ENCODE assay signal across 14 cellular contexts in genomic region chr3:100882571-100882981, GRCh38.
DNase-seq lines count a peak whose midpoint lies in the region; ATAC-seq, FAIRE-seq and TF ChIP-seq lines count a peak whose summit lies in the region.
"Had no signal": no experiment of that assay in that cellular context is flagged by ENCODE, and none has a peak within 500 bp of the region (broad histone marks: within the 10 kb centered on the region; RNA-seq: fewer than 3 reads in every experiment).

No MANE protein-coding gene starts in this region.

- no peaks in the 10 kb centered on the region for H3K9me2 ChIP-seq in PC-9 (ENCODE audit: insufficient read depth)

- H3K4me3 Mint-ChIP-seq in nephron, result no peak overlapping the region
- H3K4me3 Mint-ChIP-seq in CD8-positive, alpha-beta T cell, result no peak overlapping the region
- H3K4me3 Mint-ChIP-seq: stimulated activated naive CD8-positive, alpha-beta T cell treated with anti-CD3 and anti-CD28 coated beads, Interleukin-15, Interleukin-2, amounts not matched to agents 100 ng/mL and 50 ng/mL, for 24 hours had no signal

- no peaks in the 10 kb centered on the region for H3K36me3 ChIP-seq in PC-9 (ENCODE audit: low read depth)
- no peaks in the 10 kb centered on the region for H3K36me3 ChIP-seq in endothelial cell of umbilical vein (ENCODE audit: control insufficient read depth in 2 of 2, extremely low read depth in 1 of 2, insufficient read depth in 2 of 2, low read length in 2 of 2)
- no peaks in the 10 kb centered on the region for H3K36me3 ChIP-seq in Peyer's patch
- no peaks in the 10 kb centered on the region for H3K36me3 ChIP-seq in CD8-positive, alpha-beta T cell (ENCODE audit: insufficient read depth, low read length)

- dilution Hi-C loops in endothelial cell of umbilical vein (cut with MboI; ENCODE audit: extremely low pct_ligation_motif_present, low sequenced_read_pairs), result no loop called here

- no peak overlapping the region for H3K9ac ChIP-seq in endothelial cell of umbilical vein (replicated peaks; ENCODE audit: extremely low read depth, insufficient read depth, low read length)

- H3K4me1 ChIP-seq in PC-9 (replicated peaks; ENCODE audit: insufficient read depth) (no peaks in the 10 kb centered on the region), endothelial cell of umbilical vein (ENCODE audit: control insufficient read depth, extremely low read depth, insufficient read depth, low read length) (peaks cover 5% of the 10 kb centered on the region), Peyer's patch (no peaks in the 10 kb centered on the region)
- no peaks in the 10 kb centered on the region for H3K4me1 ChIP-seq in CD8-positive, alpha-beta T cell (ENCODE audit: insufficient read depth, low read length)

- H3K4me3 ChIP-seq in PC-9 (no peak overlapping the region), endothelial cell of umbilical vein (replicated peaks in 1 of 3; ENCODE audit: insufficient read depth in 1 of 3, low read depth in 1 of 3, low read length in 3 of 3) (no peak overlapping the region), Peyer's patch (no peak overlapping the region)
- H3K4me3 ChIP-seq in CD8-positive, alpha-beta T cell (ENCODE audit: low read depth, low read length), result no peak overlapping the region

- H3K27ac ChIP-seq in PC-9 (no peak overlapping the region), endothelial cell of umbilical vein (ENCODE audit: insufficient read depth, low read depth, low read length) (no peak overlapping the region), Peyer's patch (no peak overlapping the region)
- H3K27ac ChIP-seq in CD8-positive, alpha-beta T cell (ENCODE audit: low read depth, low read length), result no peak overlapping the region

- no peaks in the 10 kb centered on the region for H3K27me3 Mint-ChIP-seq in nephron (ENCODE audit: low read depth)
- no peaks in the 10 kb centered on the region for H3K27me3 Mint-ChIP-seq in CD8-positive, alpha-beta T cell (ENCODE audit: low read depth)

- no peak for FAIRE-seq in endothelial cell of umbilical vein (lab: Jason Lieb, UNC)
- FAIRE-seq: islet of Langerhans had no signal

- intact Hi-C loops in PC-9 (cut with micrococcal nuclease; ENCODE audit: unreplicated experiment) (no loop called here), endothelial cell of umbilical vein (cut with micrococcal nuclease) (no loop called here)
- intact Hi-C loops in CD8-positive, alpha-beta T cell (cut with DNase I, micrococcal nuclease), result no loop called here

- H3F3A ChIP-seq in PC-9 (ENCODE audit: insufficient read depth, low read depth), result no peaks in the 10 kb centered on the region

- POLR2A ChIA-PET in PC-9 (lab: Charles Lee; ENCODE audit: unreplicated experiment), result no interaction called here
- POLR2A ChIA-PET in endothelial cell of umbilical vein (lab: Charles Lee), result no interaction called here
- POLR2A ChIA-PET in CD8-positive, alpha-beta T cell (lab: Charles Lee), result no interaction called here

- H3K4me2 ChIP-seq in PC-9 (no peak overlapping the region), endothelial cell of umbilical vein (ENCODE audit: insufficient read depth, low read length) (no peak overlapping the region)

- 0 out of 2 replicates have a peak overlapping the region, but pooled peaks have one; percentile 23 for H2AFZ ChIP-seq in PC-9
- H2AFZ ChIP-seq in endothelial cell of umbilical vein (ENCODE audit: low read depth, low read length), result no peak overlapping the region

- H3K9me3 Mint-ChIP-seq in nephron, result no peaks in the 10 kb centered on the region
- H3K9me3 Mint-ChIP-seq in CD8-positive, alpha-beta T cell, result no peaks in the 10 kb centered on the region
- H3K9me3 Mint-ChIP-seq: stimulated activated naive CD8-positive, alpha-beta T cell treated with anti-CD3 and anti-CD28 coated beads, Interleukin-15, Interleukin-2, amounts not matched to agents 100 ng/mL and 50 ng/mL, for 24 hours had no signal

- no peaks in the 10 kb centered on the region for H3K9me1 ChIP-seq in endothelial cell of umbilical vein (replicated peaks; ENCODE audit: control insufficient read depth, extremely low read depth, insufficient read depth, low read length)

- no peaks in the 10 kb centered on the region for H3K27me3 ChIP-seq in PC-9 (ENCODE audit: insufficient read depth, low read depth)
- H3K27me3 ChIP-seq in endothelial cell of umbilical vein (ENCODE audit: control insufficient read depth in 2 of 2, insufficient read depth in 2 of 2, low read length in 2 of 2), result no peaks in the 10 kb centered on the region
- H3K27me3 ChIP-seq in Peyer's patch, result no peaks in the 10 kb centered on the region
- H3K27me3 ChIP-seq in CD8-positive, alpha-beta T cell (ENCODE audit: insufficient read depth, low read length), result no peaks in the 10 kb centered on the region

- H3K9me3 ChIP-seq in PC-9 (ENCODE audit: insufficient read depth, low read depth) (no peaks in the 10 kb centered on the region), endothelial cell of umbilical vein (replicated peaks; ENCODE audit: control insufficient read depth, insufficient read depth, low read length) (no peaks in the 10 kb centered on the region), Peyer's patch (no peaks in the 10 kb centered on the region)
- H3K9me3 ChIP-seq in CD8-positive, alpha-beta T cell (ENCODE audit: low read length), result no peaks in the 10 kb centered on the region

- no peak for ATAC-seq in HG02840 (IDR thresholded peaks at IDR 0.05; ENCODE audit: low FRiP score, unreplicated experiment)
- ATAC-seq in CD8-positive, alpha-beta T cell, result no peak

- TF ChIP-seq POLR2A in endothelial cell of umbilical vein (IDR thresholded peaks at IDR 0.05; ENCODE audit: low read depth, low read length) (no peak), Peyer's patch (IDR thresholded peaks at IDR 0.05) (no peak)

- CTCF ChIA-PET in PC-9 (lab: Charles Lee), result no interaction called here
- CTCF ChIA-PET in endothelial cell of umbilical vein (lab: Charles Lee), result interaction anchor here (1.6 to 2.4 kb wide), 3 partner anchors 11 to 314 kb away, joined by 5 to 13 read pairs (median 6); no protein-coding TSS in a partner anchor
- CTCF ChIA-PET in CD8-positive, alpha-beta T cell (lab: Charles Lee), result no interaction called here

- H4K20me1 ChIP-seq in PC-9 (ENCODE audit: insufficient read depth) (no peaks in the 10 kb centered on the region), endothelial cell of umbilical vein (replicated peaks; ENCODE audit: control insufficient read depth, extremely low read depth, insufficient read depth, low read length) (no peaks in the 10 kb centered on the region)

- H3K79me2 ChIP-seq in PC-9 (ENCODE audit: low read depth) (no peaks in the 10 kb centered on the region), endothelial cell of umbilical vein (ENCODE audit: control insufficient read depth, insufficient read depth, low read length) (no peaks in the 10 kb centered on the region)

- no TSS peak for BruUV-seq in PC-9 (replicated peaks; lab: Mats Ljungman, UMichigan)
- no TSS peak for BruUV-seq in endothelial cell of umbilical vein (replicated peaks; lab: Mats Ljungman, UMichigan)

- TF ChIP-seq CTCF in PC-9 (conservative IDR thresholded peaks at IDR 0.05), result no peak
- no peak for TF ChIP-seq CTCF in endothelial cell of umbilical vein (IDR thresholded peaks at IDR 0.05; ENCODE audit: extremely low read depth in 1 of 2, insufficient read depth in 1 of 2, low read depth in 1 of 2, low read length in 2 of 2)
- no peak for TF ChIP-seq CTCF in nephron (IDR thresholded peaks at IDR 0.05; ENCODE audit: unreplicated experiment in 3 of 3)
- TF ChIP-seq CTCF in Peyer's patch (IDR thresholded peaks at IDR 0.05), result no peak
- no peak for TF ChIP-seq CTCF in CD8-positive, alpha-beta T cell (IDR thresholded peaks at IDR 0.05)
- TF ChIP-seq CTCF in GM20000 (IDR thresholded peaks at IDR 0.05; ENCODE audit: extremely low read depth, missing control alignments), result no peak

- H3K36me3 Mint-ChIP-seq in nephron (ENCODE audit: low read depth), result no peaks in the 10 kb centered on the region
- H3K36me3 Mint-ChIP-seq in CD8-positive, alpha-beta T cell, result no peaks in the 10 kb centered on the region

- peak; percentile 16 for DNase-seq in GM03348 (ENCODE audit: low spot score)
- DNase-seq in PC-9, result no peak
- DNase-seq in endothelial cell of umbilical vein (ENCODE audit: low read depth, low spot score), result peak; percentile 57
- no peak for DNase-seq in Peyer's patch
- DNase-seq in CD8-positive, alpha-beta T cell, result no peak
- DNase-seq in GM20000 (ENCODE audit: low spot score), result no peak
- DNase-seq: activated CD8-positive, alpha-beta memory T cell treated with anti-CD3 and anti-CD28 coated beads for 24 hours; activated gamma-delta T cell treated with Interleukin-2 at 50 U/mL for 16 hours; NCI-H1105 treated with DMSO at 0.1 percent for 48 hours; stimulated activated CD4-positive, alpha-beta T cell treated with anti-CD3 and anti-CD28 coated beads, Interleukin-12 subunit alpha, Interleukin-12 subunit beta, amount 100 ng/mL, for 4 hours had no signal

- H3K4me1 Mint-ChIP-seq in nephron, result peaks cover 29% of the 10 kb centered on the region
- H3K4me1 Mint-ChIP-seq in CD8-positive, alpha-beta T cell (ENCODE audit: low read depth), result no peaks in the 10 kb centered on the region

- H3K27ac Mint-ChIP-seq in nephron, result peak overlapping the region in 2 of 3 experiments; percentile 52 to 63
- H3K27ac Mint-ChIP-seq in CD8-positive, alpha-beta T cell, result no peak overlapping the region
- H3K27ac Mint-ChIP-seq: stimulated activated naive CD8-positive, alpha-beta T cell treated with anti-CD3 and anti-CD28 coated beads, Interleukin-15, Interleukin-2, amounts not matched to agents 100 ng/mL and 50 ng/mL, for 24 hours had no signal

TF ChIP-seq in endothelial cell of umbilical vein, 7 proteins besides CTCF, POLR2A, EP300 and RAD21:
- TF ChIP-seq EZH2 (IDR thresholded peaks at IDR 0.05; ENCODE audit: borderline replicate concordance, low read depth, low read length, severe bottlenecking) (no peak), GATA2 (IDR thresholded peaks at IDR 0.05; ENCODE audit: insufficient read depth, insufficient read length, low read depth, low read length) (peak; percentile 22)

Comparison
In these comparisons a context has a peak if more than half of its experiments do, and no peak if none do; other contexts are left out.
1. DNase-seq: peak in GM03348 (single experiment) and endothelial cell of umbilical vein (single experiment); none in PC-9 (0 of 2), Peyer's patch (0 of 3), CD8-positive, alpha-beta T cell (0 of 7) and GM20000 (single experiment).